11 cellular contexts compared by ENCODE assay signal in the genomic region with DNA sequence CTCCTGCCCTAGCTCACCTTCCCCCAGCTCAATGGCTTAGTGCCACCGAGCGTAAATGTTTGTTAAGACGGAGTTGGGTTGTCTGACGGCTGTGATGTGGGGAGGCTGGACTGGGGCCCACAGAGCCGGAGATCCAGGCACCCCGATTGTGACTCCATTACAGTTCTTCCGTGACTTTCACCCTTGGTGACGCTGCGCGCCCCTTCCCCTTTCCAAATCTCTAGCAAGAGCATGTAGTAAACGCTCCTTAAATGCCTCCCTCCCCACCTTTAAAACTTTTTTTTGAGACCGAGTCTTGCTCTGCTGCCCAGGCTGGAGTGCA. TPM values are rescaled to one million over a fixed set of nuclear protein-coding genes. Genes with fewer than 3 reads are reported as not detected.
DNase-seq lines count a peak whose midpoint lies in the region; ATAC-seq and TF ChIP-seq lines count a peak whose summit lies in the region.
"Had no signal": no experiment of that assay in that cellular context is flagged by ENCODE, and none has a peak within 500 bp of the region (broad histone marks: within the 10 kb centered on the region; RNA-seq: fewer than 3 reads in every experiment).

No MANE protein-coding gene starts in this region.

- peaks cover 11% of the 10 kb centered on the region for H3K27me3 Mint-ChIP-seq in T-helper 2 cell treated with Interferon-gamma antibody and Interleukin-4, amounts not matched to agents 5 μg/mL and 100 μg/mL, for 36 hours (ENCODE audit: low read depth)
- peaks cover 11% of the 10 kb centered on the region for H3K27me3 Mint-ChIP-seq in activated CD4-positive, alpha-beta memory T cell treated with anti-CD3 and anti-CD28 coated beads, Interleukin-2, amount 10 ng/mL, durations not matched to agents 7 days and 5 days

- CTCF ChIA-PET in activated CD4-positive, alpha-beta memory T cell treated with anti-CD3 and anti-CD28 coated beads, Interleukin-2, amount 10 ng/mL, durations not matched to agents 7 days and 5 days (lab: Charles Lee), result interaction anchor here (0.6 kb wide), 1 partner anchor 55 kb away, joined by 4 read pairs; no protein-coding TSS in a partner anchor
- CTCF ChIA-PET in RWPE1 (lab: Yijun Ruan, JAX), result interaction anchor here (0.6 kb wide), 1 partner anchor 106 kb away, joined by 3 read pairs; no protein-coding TSS in a partner anchor

- no peak for ATAC-seq in GM18520 (IDR thresholded peaks at IDR 0.05; ENCODE audit: unreplicated experiment)
- ATAC-seq: gastroesophageal sphincter had no signal

- H3K4me3 Mint-ChIP-seq in T-helper 2 cell treated with Interferon-gamma antibody and Interleukin-4, amounts not matched to agents 5 μg/mL and 100 μg/mL, for 36 hours, result peak overlapping the region; percentile 68
- H3K4me3 Mint-ChIP-seq in activated CD4-positive, alpha-beta memory T cell treated with anti-CD3 and anti-CD28 coated beads, Interleukin-2, amount 10 ng/mL, durations not matched to agents 7 days and 5 days, result peak overlapping the region; percentile 38

- POLR2A ChIA-PET in activated CD4-positive, alpha-beta memory T cell treated with anti-CD3 and anti-CD28 coated beads, Interleukin-2, amount 10 ng/mL, durations not matched to agents 7 days and 5 days (lab: Charles Lee), result no interaction called here
- POLR2A ChIA-PET in RWPE1 (lab: Yijun Ruan, JAX; ENCODE audit: low non-redundant PET), result no interaction called here

- no peaks in the 10 kb centered on the region for H3K9me3 Mint-ChIP-seq in T-helper 2 cell treated with Interferon-gamma antibody and Interleukin-4, amounts not matched to agents 5 μg/mL and 100 μg/mL, for 36 hours
- no peaks in the 10 kb centered on the region for H3K9me3 Mint-ChIP-seq in activated CD4-positive, alpha-beta memory T cell treated with anti-CD3 and anti-CD28 coated beads, Interleukin-2, amount 10 ng/mL, durations not matched to agents 7 days and 5 days

- H3K27ac ChIP-seq in RWPE1, result no peak overlapping the region

- no peaks in the 10 kb centered on the region for H3K36me3 Mint-ChIP-seq in T-helper 2 cell treated with Interferon-gamma antibody and Interleukin-4, amounts not matched to agents 5 μg/mL and 100 μg/mL, for 36 hours (ENCODE audit: low read depth)
- no peaks in the 10 kb centered on the region for H3K36me3 Mint-ChIP-seq in activated CD4-positive, alpha-beta memory T cell treated with anti-CD3 and anti-CD28 coated beads, Interleukin-2, amount 10 ng/mL, durations not matched to agents 7 days and 5 days (ENCODE audit: low read depth)

- H3K4me3 ChIP-seq in iPS-11a (ENCODE audit: low read depth, low read length) (peak overlapping the region; percentile 57), skeletal muscle cell (ENCODE audit: low read depth, low read length) (peak overlapping the region; percentile 61)

- DNase-seq in T-helper 2 cell treated with Interferon-gamma antibody and Interleukin-4, amounts not matched to agents 5 μg/mL and 100 μg/mL, for 36 hours (ENCODE audit: low spot score), result no peak
- DNase-seq in T-helper 2 cell (no peak), skeletal muscle cell (ENCODE audit: low read depth) (no peak), RWPE1 (ENCODE audit: low spot score) (no peak), GM20000 (ENCODE audit: low spot score) (no peak)
- no peak for DNase-seq in activated CD4-positive, alpha-beta memory T cell treated with anti-CD3 and anti-CD28 coated beads, Interleukin-2, amount 10 ng/mL, durations not matched to agents 7 days and 5 days
- DNase-seq: activated naive CD4-positive, alpha-beta T cell treated with Interleukin-2 at 50 U/mL for 16 hours; NCI-H1694 had no signal

- no peak for TF ChIP-seq CTCF in RWPE1 (conservative IDR thresholded peaks at IDR 0.05; ENCODE audit: low read depth)
- TF ChIP-seq CTCF in GM20000 (IDR thresholded peaks at IDR 0.05; ENCODE audit: extremely low read depth, missing control alignments), result no peak

- H3K4me1 Mint-ChIP-seq in T-helper 2 cell treated with Interferon-gamma antibody and Interleukin-4, amounts not matched to agents 5 μg/mL and 100 μg/mL, for 36 hours (ENCODE audit: low read depth), result peaks cover 15% of the 10 kb centered on the region
- H3K4me1 Mint-ChIP-seq in activated CD4-positive, alpha-beta memory T cell treated with anti-CD3 and anti-CD28 coated beads, Interleukin-2, amount 10 ng/mL, durations not matched to agents 7 days and 5 days, result peaks cover 15% of the 10 kb centered on the region

- H3K27ac Mint-ChIP-seq in T-helper 2 cell treated with Interferon-gamma antibody and Interleukin-4, amounts not matched to agents 5 μg/mL and 100 μg/mL, for 36 hours, result peak overlapping the region; percentile 13
- H3K27ac Mint-ChIP-seq in activated CD4-positive, alpha-beta memory T cell treated with anti-CD3 and anti-CD28 coated beads, Interleukin-2, amount 10 ng/mL, durations not matched to agents 7 days and 5 days, result no peak overlapping the region

RNA-seq across cellular contexts. Expression of gene REEP6, which starts 0.8 kb away (rescaled TPM):
- total RNA-seq in activated CD4-positive, alpha-beta memory T cell treated with anti-CD3 and anti-CD28 coated beads, Interleukin-2, amount 10 ng/mL, durations not matched to agents 7 days and 5 days, result 1 to 10 TPM; 1.1 to 1.6 TPM

RNA-seq across cellular contexts. Expression of gene PCSK4, which starts 1.7 kb away (rescaled TPM):
- total RNA-seq in activated CD4-positive, alpha-beta memory T cell treated with anti-CD3 and anti-CD28 coated beads, Interleukin-2, amount 10 ng/mL, durations not matched to agents 7 days and 5 days, result 1 to 10 TPM; 2.5 to 3.6 TPM

RNA-seq across cellular contexts. Expression of gene C19orf25, which starts 12.8 kb away (rescaled TPM):
- total RNA-seq in activated CD4-positive, alpha-beta memory T cell treated with anti-CD3 and anti-CD28 coated beads, Interleukin-2, amount 10 ng/mL, durations not matched to agents 7 days and 5 days, result 10 to 100 TPM; 38.4 to 38.5 TPM

RNA-seq across cellular contexts. Expression of gene ADAMTSL5, which starts 21.0 kb away (rescaled TPM):
- total RNA-seq in activated CD4-positive, alpha-beta memory T cell treated with anti-CD3 and anti-CD28 coated beads, Interleukin-2, amount 10 ng/mL, durations not matched to agents 7 days and 5 days, result 1 to 10 TPM; 2.9 to 3.5 TPM

RNA-seq across cellular contexts. Expression of gene PLK5, which starts 32.1 kb away (rescaled TPM):
- not detected for total RNA-seq in activated CD4-positive, alpha-beta memory T cell treated with anti-CD3 and anti-CD28 coated beads, Interleukin-2, amount 10 ng/mL, durations not matched to agents 7 days and 5 days
